Comparison of ENCODE assay signal across 13 cellular contexts in genomic region chr16:73743665-73744496, GRCh38.
DNase-seq lines count a peak whose midpoint lies in the region; ATAC-seq and TF ChIP-seq lines count a peak whose summit lies in the region.
"Had no signal": no experiment of that assay in that cellular context is flagged by ENCODE, and none has a peak within 500 bp of the region (broad histone marks: within the 10 kb centered on the region; RNA-seq: fewer than 3 reads in every experiment).

No MANE protein-coding gene starts in this region.

- CTCF ChIA-PET in HEK293T (lab: Yijun Ruan, JAX): interaction anchor here (1.0 to 1.6 kb wide), 3 partner anchors 29 to 812 kb away, joined by 3 to 5 read pairs (median 4); no protein-coding TSS in a partner anchor

- no peaks in the 10 kb centered on the region for H3K9me3 ChIP-seq in RWPE2 (ENCODE audit: severe bottlenecking)
- H3K9me3 ChIP-seq: transverse colon had no signal

- peak; percentile 6 for TF ChIP-seq CTCF in RWPE2 (IDR thresholded peaks at IDR 0.05; ENCODE audit: poor library complexity, severe bottlenecking)

- no peak overlapping the region for H3K4me3 ChIP-seq in RWPE2 (ENCODE audit: severe bottlenecking)
- H3K4me3 ChIP-seq: gastroesophageal sphincter, transverse colon had no signal

- no peaks in the 10 kb centered on the region for H3K36me3 ChIP-seq in RWPE2 (ENCODE audit: low read depth)
- H3K36me3 ChIP-seq: gastroesophageal sphincter, transverse colon had no signal

- no peak overlapping the region for H3K27ac ChIP-seq in RWPE2 (ENCODE audit: poor library complexity, severe bottlenecking)
- H3K27ac ChIP-seq: gastroesophageal sphincter, transverse colon had no signal

- no peaks in the 10 kb centered on the region for H3K27me3 ChIP-seq in RWPE2 (ENCODE audit: insufficient read depth, poor library complexity, severe bottlenecking)
- H3K27me3 ChIP-seq: transverse colon had no signal

- peaks cover 7% of the 10 kb centered on the region for H3K4me1 ChIP-seq in RWPE2 (ENCODE audit: insufficient read depth, poor library complexity, severe bottlenecking)
- H3K4me1 ChIP-seq: gastroesophageal sphincter, transverse colon had no signal

- peak; percentile 44 for DNase-seq in DMS 273 (lab: John Stamatoyannopoulos, UW; ENCODE audit: unreplicated experiment)
- no peak for DNase-seq in DMS 273 treated with DMSO at 0.1 percent for 48 hours (lab: John Stamatoyannopoulos, UW)
- DNase-seq in HEK293T (ENCODE audit: extremely low spot score): peak; percentile 9
- DNase-seq in RWPE2 (ENCODE audit: low spot score): no peak
- peak; percentile 28 for DNase-seq in iPS-NIHi11 (ENCODE audit: low spot score)
- DNase-seq in activated effector memory CD4-positive, alpha-beta T cell treated with anti-CD3 and anti-CD28 coated beads, Interleukin-2, amount 50 U/mL, for 16 hours: no peak
- DNase-seq in HPDE6-E6E7 (ENCODE audit: extremely low spot score): no peak
- DNase-seq in dedifferentiated amniotic fluid mesenchymal stem cell (ENCODE audit: extremely low spot score): no peak
- DNase-seq: 8988T, Calu3, SHP77 treated with DMSO at 0.1 percent for 48 hours, transverse colon had no signal

- POLR2A ChIA-PET in HEK293T (lab: Yijun Ruan, JAX): no interaction called here

- ATAC-seq in RWPE2 (ENCODE audit: low read depth): no peak
- ATAC-seq: gastroesophageal sphincter had no signal

TF ChIP-seq in HEK293T, 16 proteins besides CTCF, POLR2A, EP300 and RAD21:
- TF ChIP-seq FOXA1 (IDR thresholded peaks at IDR 0.05) (no peak), ARNT (IDR thresholded peaks at IDR 0.05) (no peak), BHLHE40 (IDR thresholded peaks at IDR 0.05; ENCODE audit: borderline replicate concordance) (no peak), SUZ12 (IDR thresholded peaks at IDR 0.05) (no peak), L3MBTL2 (conservative IDR thresholded peaks at IDR 0.05) (no peak), SP1 (IDR thresholded peaks at IDR 0.05) (no peak), NFRKB (IDR thresholded peaks at IDR 0.05) (no peak), LEF1 (IDR thresholded peaks at IDR 0.05; ENCODE audit: borderline replicate concordance) (no peak), CTBP1 (IDR thresholded peaks at IDR 0.05; ENCODE audit: borderline replicate concordance) (no peak)

Comparison
In these comparisons a context has a peak if more than half of its experiments do, and no peak if none do; other contexts are left out.
1. DNase-seq: peak in DMS 273 (single experiment), HEK293T (single experiment) and iPS-NIHi11 (single experiment); none in DMS 273 treated with DMSO at 0.1 percent for 48 hours (single experiment), RWPE2 (single experiment), activated effector memory CD4-positive, alpha-beta T cell treated with anti-CD3 and anti-CD28 coated beads, Interleukin-2, amount 50 U/mL, for 16 hours (single experiment), HPDE6-E6E7 (single experiment) and dedifferentiated amniotic fluid mesenchymal stem cell (single experiment).